1 cellular context compared by ENCODE assay signal in genomic region chr2:109346601-109347228, GRCh38.
TF ChIP-seq lines count a peak whose summit lies in the region.

No MANE protein-coding gene starts in this region.

TF ChIP-seq in IMR-90, 13 proteins besides CTCF, POLR2A, EP300 and RAD21 (continued from another document):
- TF ChIP-seq RCOR1 (IDR thresholded peaks at IDR 0.05; ENCODE audit: insufficient replicate concordance, low read length) (no peak), MAZ (IDR thresholded peaks at IDR 0.05; ENCODE audit: borderline replicate concordance, low read depth, low read length) (no peak), RFX5 (IDR thresholded peaks at IDR 0.05; ENCODE audit: low read depth, low read length) (no peak), MXI1 (IDR thresholded peaks at IDR 0.05; ENCODE audit: borderline replicate concordance, low read depth, low read length) (no peak), BHLHE40 (IDR thresholded peaks at IDR 0.05; ENCODE audit: low read depth, low read length) (no peak), FOS (IDR thresholded peaks at IDR 0.05; ENCODE audit: low read depth, low read length) (no peak), ELK1 (IDR thresholded peaks at IDR 0.05; ENCODE audit: borderline replicate concordance, low read depth, low read length) (no peak), CEBPB (IDR thresholded peaks at IDR 0.05; ENCODE audit: low read depth, low read length) (no peak)
